28 cellular contexts compared by ENCODE assay signal in the genomic region with DNA sequence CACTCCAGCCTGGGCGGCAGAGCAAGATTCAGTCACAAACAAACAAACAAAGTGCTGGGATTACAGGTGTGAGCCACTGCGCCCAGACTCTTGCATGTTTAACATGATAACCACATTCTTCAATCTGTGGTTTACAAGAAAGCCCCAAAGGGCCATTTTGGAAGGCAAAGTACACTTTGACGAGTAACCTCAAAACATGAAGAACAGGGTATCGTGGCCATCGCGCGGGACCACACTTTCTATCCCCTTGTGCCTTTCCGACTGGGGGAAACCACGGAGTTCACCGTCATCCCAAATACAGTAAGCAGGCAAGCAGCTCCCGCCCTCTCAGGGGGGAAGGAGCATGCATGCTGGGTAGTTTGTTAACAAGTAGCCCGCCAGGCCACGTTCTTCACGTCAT.
"Had no signal": no experiment of that assay in that cellular context is flagged by ENCODE, and none has a peak within 500 bp of the region (broad histone marks: within the 10 kb centered on the region; RNA-seq: fewer than 3 reads in every experiment).

No MANE protein-coding gene starts in this region.

- H3K9me3 Mint-ChIP-seq: activated naive CD4-positive, alpha-beta T cell treated with anti-CD3 and anti-CD28 coated beads, Interleukin-2, amount 10 ng/mL, durations not matched to agents 7 days and 5 days; activated naive CD8-positive, alpha-beta T cell treated with anti-CD3 and anti-CD28 coated beads for 36 hours; activated T-cell treated with anti-CD3 and anti-CD28 coated beads, Interleukin-2, amount 50 U/mL, for 4 hours had no signal

- H3K4me3 Mint-ChIP-seq: activated naive CD4-positive, alpha-beta T cell treated with anti-CD3 and anti-CD28 coated beads, Interleukin-2, amount 10 ng/mL, durations not matched to agents 7 days and 5 days; activated naive CD8-positive, alpha-beta T cell treated with anti-CD3 and anti-CD28 coated beads for 36 hours; activated T-cell treated with anti-CD3 and anti-CD28 coated beads, Interleukin-2, amount 50 U/mL, for 4 hours had no signal

- H3K4me3 ChIP-seq: cardiac muscle cell, SJCRH30 had no signal

- H3K9me3 ChIP-seq: SJCRH30, SK-N-SH had no signal

- ATAC-seq: activated T-cell treated with anti-CD3 and anti-CD28 coated beads, Interleukin-2, amount 50 U/mL, for 4 hours; Panc1 had no signal

- H3K27me3 ChIP-seq: brain microvascular endothelial cell, cardiac muscle cell, SJCRH30 had no signal

- H3K27me3 Mint-ChIP-seq: activated naive CD4-positive, alpha-beta T cell treated with anti-CD3 and anti-CD28 coated beads, Interleukin-2, amount 10 ng/mL, durations not matched to agents 7 days and 5 days; activated naive CD8-positive, alpha-beta T cell treated with anti-CD3 and anti-CD28 coated beads for 36 hours had no signal

- DNase-seq: activated CD4-positive, alpha-beta T cell treated with anti-CD3 and anti-CD28 coated beads for 48 hours; activated CD4-positive, alpha-beta T cell treated with anti-CD3 and anti-CD28 coated beads, Interleukin-2, amount 50 U/mL, for 4 hours; activated CD4-positive, CD25-positive, alpha-beta regulatory T cell treated with anti-CD3 and anti-CD28 coated beads, Interleukin-2, amount 50 U/mL, for 72 hours; activated CD8-positive, alpha-beta memory T cell treated with anti-CD3 and anti-CD28 coated beads for 24 hours; activated gamma-delta T cell; activated naive CD4-positive, alpha-beta T cell treated with anti-CD3 and anti-CD28 coated beads, Interleukin-2, amount 10 ng/mL, durations not matched to agents 7 days and 5 days; activated naive CD8-positive, alpha-beta T cell treated with anti-CD3 and anti-CD28 coated beads for 36 hours; activated T-cell treated with anti-CD3 and anti-CD28 coated beads, Interleukin-2, amount 50 U/mL, for 4 hours; brain microvascular endothelial cell; cerebellar nuclear complex; NCI-H1092 treated with DMSO at 0.1 percent for 48 hours; NCI-H1417 treated with DMSO at 0.1 percent for 48 hours; NCI-H1694; NCI-H2029 treated with DMSO at 0.1 percent for 48 hours; NCI-H345; NCI-H510A; NCI-H526 treated with DMSO at 0.1 percent for 48 hours; NCI-H82; NK-92 treated with Interleukin-12 subunit alpha and Interleukin-12 subunit beta, amount 100 ng/mL, for 24 hours; OCI-M1; Right ventricle myocardium superior; RPMI8226; SJCRH30; SK-N-SH; SW 1271 had no signal

- H3K27ac ChIP-seq: brain microvascular endothelial cell, cardiac muscle cell, KMS-11, SJCRH30 had no signal

- H3K27ac Mint-ChIP-seq: activated naive CD4-positive, alpha-beta T cell treated with anti-CD3 and anti-CD28 coated beads, Interleukin-2, amount 10 ng/mL, durations not matched to agents 7 days and 5 days had no signal
